Comparison of ENCODE assay signal across 24 cellular contexts in the genomic region with DNA sequence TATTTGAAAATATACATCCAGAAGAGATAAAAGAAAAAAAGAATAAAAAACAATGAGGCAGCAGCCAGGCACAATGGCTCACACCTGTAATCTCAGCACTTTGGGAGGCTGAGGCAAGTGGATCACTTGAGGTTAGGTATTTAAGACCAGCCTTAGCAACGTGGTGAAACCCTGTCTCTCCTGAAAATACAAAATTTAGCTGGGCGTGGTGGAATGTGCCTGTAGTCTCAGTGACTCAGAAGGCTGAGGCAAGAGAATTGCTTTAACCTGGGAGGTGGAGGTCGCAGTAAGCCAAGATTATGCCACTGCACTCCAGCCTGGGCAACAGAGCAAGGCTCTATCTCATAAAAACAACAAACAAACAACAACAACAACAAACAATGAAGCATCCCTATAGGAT.
DNase-seq lines count a peak whose midpoint lies in the region; ATAC-seq and TF ChIP-seq lines count a peak whose summit lies in the region.
"Had no signal": no experiment of that assay in that cellular context is flagged by ENCODE, and none has a peak within 500 bp of the region (broad histone marks: within the 10 kb centered on the region; RNA-seq: fewer than 3 reads in every experiment).

No MANE protein-coding gene starts in this region.

- peaks cover 13% of the 10 kb centered on the region for H3K36me3 Mint-ChIP-seq in mesothelial cell of epicardium
- H3K36me3 Mint-ChIP-seq: neural progenitor cell had no signal

- no peaks in the 10 kb centered on the region for H3K36me3 ChIP-seq in MG63
- H3K36me3 ChIP-seq: spleen, stomach, thyroid gland had no signal

- H3K4me3 ChIP-seq in MG63 (no peak overlapping the region), epithelial cell of esophagus (ENCODE audit: low read length) (no peak overlapping the region)
- H3K4me3 ChIP-seq: neural progenitor cell, spleen, stomach, thyroid gland had no signal

- DNase-seq in EH (ENCODE audit: low read depth): peak; percentile 25
- peak; percentile 8 for DNase-seq in MG63
- DNase-seq in epithelial cell of esophagus (ENCODE audit: low read depth): peak; percentile 86
- DNase-seq in mesothelial cell of epicardium (ENCODE audit: low spot score in 2 of 2, unreplicated experiment in 2 of 2): no peak
- no peak for DNase-seq in stimulated activated naive CD4-positive, alpha-beta T cell treated with Interleukin-2 at 50 U/mL for 16 hours (lab: John Stamatoyannopoulos, UW)
- no peak for DNase-seq in 8988T
- no peak for DNase-seq in activated CD4-positive, alpha-beta T cell treated with anti-CD3 and anti-CD28 coated beads, Interleukin-2, amount 50 U/mL, for 4 hours
- DNase-seq: activated CD4-positive, alpha-beta T cell treated with anti-CD3 and anti-CD28 coated beads for 4 hours; amygdala; CD4-positive, alpha-beta memory T cell; DMS 273 treated with DMSO at 0.1 percent for 48 hours; EL; H9; NCI-H2029 treated with DMSO at 0.1 percent for 48 hours; NCI-H345; NCI-H748 treated with DMSO at 0.1 percent for 48 hours; spleen; stimulated activated CD4-positive, alpha-beta T cell treated with anti-CD3 and anti-CD28 coated beads, Interleukin-2, amount 100 ng/mL, for 24 hours; stomach; thyroid gland had no signal

- no peak for ATAC-seq in HG03354 (IDR thresholded peaks at IDR 0.05; ENCODE audit: poor library complexity, severe bottlenecking, unreplicated experiment)
- ATAC-seq: activated naive CD4-positive, alpha-beta T cell treated with anti-CD3 and anti-CD28 coated beads, Interleukin-2, amount 50 U/mL, for 72 hours; left lobe of liver had no signal

- no peak overlapping the region for H3K4me3 Mint-ChIP-seq in mesothelial cell of epicardium
- H3K4me3 Mint-ChIP-seq: CD4-positive, alpha-beta memory T cell; H9; neural progenitor cell had no signal

- peaks cover 8% of the 10 kb centered on the region for H3K4me1 Mint-ChIP-seq in mesothelial cell of epicardium
- H3K4me1 Mint-ChIP-seq: CD4-positive, alpha-beta memory T cell had no signal

- H3K27me3 Mint-ChIP-seq in mesothelial cell of epicardium (ENCODE audit: low read depth): no peaks in the 10 kb centered on the region
- H3K27me3 Mint-ChIP-seq: CD4-positive, alpha-beta memory T cell had no signal

- peak overlapping the region; percentile 9 for H3K27ac Mint-ChIP-seq in mesothelial cell of epicardium
- H3K27ac Mint-ChIP-seq: activated naive CD4-positive, alpha-beta T cell treated with anti-CD3 and anti-CD28 coated beads, Interleukin-2, amount 50 U/mL, for 72 hours; CD4-positive, alpha-beta memory T cell; H9; neural progenitor cell had no signal

- TF ChIP-seq CTCF in epithelial cell of esophagus (IDR thresholded peaks at IDR 0.05; ENCODE audit: insufficient read depth, low read depth, low read length, missing control alignments): no peak
- TF ChIP-seq CTCF in mesothelial cell of epicardium (IDR thresholded peaks at IDR 0.05; ENCODE audit: unreplicated experiment): no peak

- peaks cover 37% of the 10 kb centered on the region for H3K9me3 Mint-ChIP-seq in mesothelial cell of epicardium

- H3K27me3 ChIP-seq in MG63: no peaks in the 10 kb centered on the region
- H3K27me3 ChIP-seq: neural progenitor cell, spleen, stomach, thyroid gland had no signal

- peaks cover 24% of the 10 kb centered on the region for H3K9me3 ChIP-seq in MG63
- H3K9me3 ChIP-seq: thyroid gland had no signal

Comparison
In these comparisons a context has a peak if more than half of its experiments do, and no peak if none do; other contexts are left out.
1. DNase-seq: peak in EH (single experiment), MG63 (single experiment) and epithelial cell of esophagus (single experiment); none in mesothelial cell of epicardium (0 of 2), stimulated activated naive CD4-positive, alpha-beta T cell treated with Interleukin-2 at 50 U/mL for 16 hours (single experiment), 8988T (single experiment) and activated CD4-positive, alpha-beta T cell treated with anti-CD3 and anti-CD28 coated beads, Interleukin-2, amount 50 U/mL, for 4 hours (0 of 2).